Comparison of ENCODE assay signal across 15 cellular contexts in genomic region chr15:94844188-94844532, GRCh38.
DNase-seq lines count a peak whose midpoint lies in the region; ATAC-seq and TF ChIP-seq lines count a peak whose summit lies in the region.
"Had no signal": no experiment of that assay in that cellular context is flagged by ENCODE, and none has a peak within 500 bp of the region (broad histone marks: within the 10 kb centered on the region; RNA-seq: fewer than 3 reads in every experiment).

No MANE protein-coding gene starts in this region.

- TF ChIP-seq CTCF in natural killer cell (IDR thresholded peaks at IDR 0.05) (no peak), gastroesophageal sphincter (IDR thresholded peaks at IDR 0.05) (no peak), osteocyte (IDR thresholded peaks at IDR 0.05) (no peak), GM13977 (IDR thresholded peaks at IDR 0.05; ENCODE audit: extremely low read depth, insufficient read depth, missing control alignments) (no peak)

- H3K27ac Mint-ChIP-seq in natural killer cell treated with Interleukin-12 subunit alpha and Interleukin-12 subunit beta and Interleukin-15 and Interleukin-18, amount 100 ng/mL, for 72 hours, result no peak overlapping the region
- H3K27ac Mint-ChIP-seq in natural killer cell (no peak overlapping the region), osteocyte (ENCODE audit: unreplicated experiment) (no peak overlapping the region)
- H3K27ac Mint-ChIP-seq: activated B cell treated with CpG ODN at 0.5 μM for 24 hours; activated naive CD8-positive, alpha-beta T cell treated with anti-CD3 and anti-CD28 coated beads, Interleukin-2, amount 10 ng/mL, durations not matched to agents 7 days and 5 days had no signal

- no peak for DNase-seq in natural killer cell treated with Interleukin-12 subunit alpha and Interleukin-12 subunit beta and Interleukin-15 and Interleukin-18, amount 100 ng/mL, for 72 hours (ENCODE audit: low spot score)
- DNase-seq in natural killer cell (no peak), osteocyte (ENCODE audit: extremely low spot score, unreplicated experiment) (no peak), GM13977 (ENCODE audit: low spot score) (no peak), erythroblast (lab: John Stamatoyannopoulos, UW) (no peak), AML-193 (lab: John Stamatoyannopoulos, UW) (no peak)
- DNase-seq: activated B cell treated with CpG ODN at 0.5 μM for 24 hours; activated CD8-positive, alpha-beta memory T cell treated with anti-CD3 and anti-CD28 coated beads, Interleukin-2, amount 50 U/mL, for 48 hours; DMS79 treated with DMSO at 0.1 percent for 48 hours; NCI-H1105; NCI-H446 treated with DMSO at 0.1 percent for 48 hours had no signal

- no peak for TF ChIP-seq EP300 in gastroesophageal sphincter (IDR thresholded peaks at IDR 0.05)

- peaks cover 3% of the 10 kb centered on the region for H3K9me3 Mint-ChIP-seq in natural killer cell treated with Interleukin-12 subunit alpha and Interleukin-12 subunit beta and Interleukin-15 and Interleukin-18, amount 100 ng/mL, for 72 hours
- H3K9me3 Mint-ChIP-seq in natural killer cell (peaks cover 0 to 6% of the 10 kb centered on the region in 2 donors), osteocyte (ENCODE audit: unreplicated experiment) (peaks cover 14% of the 10 kb centered on the region)
- H3K9me3 Mint-ChIP-seq: activated naive CD8-positive, alpha-beta T cell treated with anti-CD3 and anti-CD28 coated beads, Interleukin-2, amount 10 ng/mL, durations not matched to agents 7 days and 5 days had no signal

- H3K4me1 Mint-ChIP-seq in natural killer cell treated with Interleukin-12 subunit alpha and Interleukin-12 subunit beta and Interleukin-15 and Interleukin-18, amount 100 ng/mL, for 72 hours (ENCODE audit: low read depth in 2 of 2), result no peaks in the 10 kb centered on the region
- H3K4me1 Mint-ChIP-seq in natural killer cell (peaks cover 5 to 8% of the 10 kb centered on the region in 2 donors), osteocyte (ENCODE audit: unreplicated experiment) (peaks cover 6% of the 10 kb centered on the region)

- peaks cover 0 to 42% (median 0%) of the 10 kb centered on the region in 3 donors for H3K4me1 ChIP-seq in gastroesophageal sphincter
- H3K4me1 ChIP-seq: thyroid gland had no signal

- H3K36me3 Mint-ChIP-seq in natural killer cell treated with Interleukin-12 subunit alpha and Interleukin-12 subunit beta and Interleukin-15 and Interleukin-18, amount 100 ng/mL, for 72 hours, result peaks cover 5% of the 10 kb centered on the region
- no peaks in the 10 kb centered on the region for H3K36me3 Mint-ChIP-seq in natural killer cell
- no peaks in the 10 kb centered on the region for H3K36me3 Mint-ChIP-seq in osteocyte (ENCODE audit: unreplicated experiment)
- H3K36me3 Mint-ChIP-seq: activated naive CD8-positive, alpha-beta T cell treated with anti-CD3 and anti-CD28 coated beads, Interleukin-2, amount 10 ng/mL, durations not matched to agents 7 days and 5 days had no signal

- no peaks in the 10 kb centered on the region for H3K36me3 ChIP-seq in gastroesophageal sphincter
- H3K36me3 ChIP-seq: thyroid gland had no signal

- intact Hi-C loops in natural killer cell (cut with micrococcal nuclease), result no loop called here

- H3K27me3 Mint-ChIP-seq in natural killer cell treated with Interleukin-12 subunit alpha and Interleukin-12 subunit beta and Interleukin-15 and Interleukin-18, amount 100 ng/mL, for 72 hours, result peaks cover 37 to 54% of the 10 kb centered on the region in 2 donors
- H3K27me3 Mint-ChIP-seq in natural killer cell (ENCODE audit: low read depth in 2 of 2), result peaks cover 20 to 57% of the 10 kb centered on the region in 2 donors
- peaks cover 22% of the 10 kb centered on the region for H3K27me3 Mint-ChIP-seq in osteocyte (ENCODE audit: unreplicated experiment)

- no peaks in the 10 kb centered on the region for H3K27me3 ChIP-seq in gastroesophageal sphincter
- H3K27me3 ChIP-seq: thyroid gland had no signal

- no peak for ATAC-seq in natural killer cell treated with Interleukin-12 subunit alpha and Interleukin-12 subunit beta and Interleukin-15 and Interleukin-18, amount 100 ng/mL, for 72 hours
- ATAC-seq in natural killer cell (no peak), gastroesophageal sphincter (no peak), HG03469 (IDR thresholded peaks at IDR 0.05; ENCODE audit: unreplicated experiment) (no peak)

- TF ChIP-seq POLR2A in gastroesophageal sphincter (IDR thresholded peaks at IDR 0.05) (no peak), erythroblast (IDR thresholded peaks at IDR 0.05; ENCODE audit: low read length) (no peak)

- H3K27ac ChIP-seq in gastroesophageal sphincter, result peak overlapping the region in 3 of 4 donors; percentile 57 to 85 (median 82)
- H3K27ac ChIP-seq: thyroid gland had no signal

- in situ Hi-C loops in GM13977 (cut with MboI; ENCODE audit: low pct_unique_long_range_greater_than_20kb, low sequenced_read_pairs, unreplicated experiment), result no loop called here

- H3K4me3 Mint-ChIP-seq in natural killer cell treated with Interleukin-12 subunit alpha and Interleukin-12 subunit beta and Interleukin-15 and Interleukin-18, amount 100 ng/mL, for 72 hours, result peak overlapping the region; percentile 23
- H3K4me3 Mint-ChIP-seq in natural killer cell, result no peak overlapping the region
- H3K4me3 Mint-ChIP-seq in osteocyte (ENCODE audit: unreplicated experiment), result peak overlapping the region; percentile 29
- H3K4me3 Mint-ChIP-seq: activated B cell treated with CpG ODN at 0.5 μM for 24 hours; activated naive CD8-positive, alpha-beta T cell treated with anti-CD3 and anti-CD28 coated beads, Interleukin-2, amount 10 ng/mL, durations not matched to agents 7 days and 5 days had no signal

- H3K4me3 ChIP-seq in gastroesophageal sphincter, result peak overlapping the region in 1 of 2 donors; percentile 61
- H3K4me3 ChIP-seq: thyroid gland had no signal

- 73 to 76% methylated on average over 5 of the region's 5 CpGs for WGBS in gastroesophageal sphincter (ENCODE audit: low coverage in 1 of 2), 2 donors

- peaks cover 0 to 9% (median 0%) of the 10 kb centered on the region in 3 donors for H3K9me3 ChIP-seq in gastroesophageal sphincter
- H3K9me3 ChIP-seq: thyroid gland had no signal
